Comparison of ENCODE assay signal across 20 cellular contexts in the genomic region with DNA sequence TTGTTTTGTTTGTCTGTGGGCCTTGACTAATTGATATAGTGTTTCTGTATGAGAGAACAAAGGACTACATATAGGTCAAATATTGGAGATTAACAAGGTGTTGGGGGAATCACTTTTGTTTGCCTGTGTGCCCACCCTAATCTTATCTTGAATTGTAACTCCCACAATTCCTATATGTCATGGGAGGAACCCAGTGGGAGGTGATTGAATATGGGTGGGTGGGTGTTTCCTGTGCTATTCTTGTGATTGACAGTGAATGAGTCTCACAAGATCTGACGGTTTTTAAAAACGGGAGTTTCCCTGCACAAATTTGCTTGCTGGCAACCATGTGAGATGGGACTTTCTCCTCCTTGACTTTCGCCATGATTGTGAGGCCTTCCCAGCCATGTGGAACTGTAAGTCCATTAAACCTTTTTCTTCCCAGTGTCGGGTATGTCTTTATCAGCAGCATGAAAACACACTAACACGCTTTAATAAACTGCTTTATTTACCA.
DNase-seq lines count a peak whose midpoint lies in the region; ATAC-seq, FAIRE-seq and TF ChIP-seq lines count a peak whose summit lies in the region.
"Had no signal": no experiment of that assay in that cellular context is flagged by ENCODE, and none has a peak within 500 bp of the region (broad histone marks: within the 10 kb centered on the region; RNA-seq: fewer than 3 reads in every experiment).

No MANE protein-coding gene starts in this region.

- no peak overlapping the region for H3K4me3 Mint-ChIP-seq in chondrocyte (ENCODE audit: unreplicated experiment)
- no peak overlapping the region for H3K4me3 Mint-ChIP-seq in stimulated activated effector memory CD8-positive, alpha-beta T cell treated with anti-CD3 and anti-CD28 coated beads, Interleukin-12 subunit alpha, Interleukin-12 subunit beta, amount 100 ng/mL, for 72 hours
- H3K4me3 Mint-ChIP-seq: activated CD8-positive, alpha-beta memory T cell treated with anti-CD3 and anti-CD28 coated beads, Interleukin-2, amount 10 ng/mL, durations not matched to agents 7 days and 5 days; activated naive CD8-positive, alpha-beta T cell treated with anti-CD3 and anti-CD28 coated beads, Interleukin-2, amount 50 U/mL, for 24 hours; activated T-helper 17 cell treated with anti-CD3 and anti-CD28 coated beads, Interleukin-2, amount 50 U/mL, for 72 hours; CD14-positive monocyte; dendritic cell treated with granulocyte-macrophage colony-stimulating factor and Interleukin-4, amounts not matched to agents 40 ng/mL and 50 ng/mL, for 4 days had no signal

- H3K4me2 ChIP-seq in A549: peak overlapping the region; percentile 28; the same call in 2 of the 3 replicates
- H3K4me2 ChIP-seq: smooth muscle cell had no signal

- H3K4me3 ChIP-seq in A549: no peak overlapping the region
- H3K4me3 ChIP-seq: psoas muscle, smooth muscle cell had no signal

- ATAC-seq in A549 (no peak), GM19351 (IDR thresholded peaks at IDR 0.05; ENCODE audit: unreplicated experiment) (peak; percentile 40), GM19324 (IDR thresholded peaks at IDR 0.05; ENCODE audit: low FRiP score, unreplicated experiment) (no peak)
- ATAC-seq in stimulated activated effector memory CD8-positive, alpha-beta T cell treated with anti-CD3 and anti-CD28 coated beads, Interleukin-12 subunit alpha, Interleukin-12 subunit beta, amount 100 ng/mL, for 72 hours: no peak
- ATAC-seq: activated CD8-positive, alpha-beta memory T cell treated with anti-CD3 and anti-CD28 coated beads, Interleukin-2, amount 10 ng/mL, durations not matched to agents 7 days and 5 days; activated naive CD8-positive, alpha-beta T cell treated with anti-CD3 and anti-CD28 coated beads, Interleukin-2, amount 50 U/mL, for 24 hours; activated T-helper 17 cell treated with anti-CD3 and anti-CD28 coated beads, Interleukin-2, amount 50 U/mL, for 72 hours; psoas muscle had no signal

- 0 out of 6 replicates have a peak overlapping the region, but pooled peaks of 1 of the 2 experiments have one; percentile 10 for H3K27ac ChIP-seq in A549
- H3K27ac ChIP-seq: psoas muscle had no signal

- peaks cover 9% of the 10 kb centered on the region for H3K4me1 ChIP-seq in A549
- H3K4me1 ChIP-seq: psoas muscle had no signal

- peak overlapping the region; percentile 79 for H3K27ac Mint-ChIP-seq in chondrocyte (ENCODE audit: unreplicated experiment)
- H3K27ac Mint-ChIP-seq in stimulated activated effector memory CD8-positive, alpha-beta T cell treated with anti-CD3 and anti-CD28 coated beads, Interleukin-12 subunit alpha, Interleukin-12 subunit beta, amount 100 ng/mL, for 72 hours: no peak overlapping the region
- H3K27ac Mint-ChIP-seq: activated CD8-positive, alpha-beta memory T cell treated with anti-CD3 and anti-CD28 coated beads, Interleukin-2, amount 10 ng/mL, durations not matched to agents 7 days and 5 days; activated naive CD8-positive, alpha-beta T cell treated with anti-CD3 and anti-CD28 coated beads, Interleukin-2, amount 50 U/mL, for 24 hours; activated T-helper 17 cell treated with anti-CD3 and anti-CD28 coated beads, Interleukin-2, amount 50 U/mL, for 72 hours; CD14-positive monocyte; dendritic cell treated with granulocyte-macrophage colony-stimulating factor and Interleukin-4, amounts not matched to agents 40 ng/mL and 50 ng/mL, for 4 days had no signal

- no peaks in the 10 kb centered on the region for H3K9me3 ChIP-seq in A549
- H3K9me3 ChIP-seq: psoas muscle had no signal

- POLR2A ChIA-PET in A549 (lab: Yijun Ruan, JAX): interaction anchor here (0.8 kb wide), 1 partner anchor 80 kb away, joined by 5 read pairs; a partner anchor contains a TSS

- H3K4me1 Mint-ChIP-seq in chondrocyte (ENCODE audit: low read depth): peaks cover 50% of the 10 kb centered on the region
- no peaks in the 10 kb centered on the region for H3K4me1 Mint-ChIP-seq in stimulated activated effector memory CD8-positive, alpha-beta T cell treated with anti-CD3 and anti-CD28 coated beads, Interleukin-12 subunit alpha, Interleukin-12 subunit beta, amount 100 ng/mL, for 72 hours
- H3K4me1 Mint-ChIP-seq: activated CD8-positive, alpha-beta memory T cell treated with anti-CD3 and anti-CD28 coated beads, Interleukin-2, amount 10 ng/mL, durations not matched to agents 7 days and 5 days; activated T-helper 17 cell treated with anti-CD3 and anti-CD28 coated beads, Interleukin-2, amount 50 U/mL, for 72 hours; CD14-positive monocyte had no signal

- FAIRE-seq in A549 (lab: Jason Lieb, UNC) (no peak), GM12891 (lab: Jason Lieb, UNC) (no peak)
- FAIRE-seq: endothelial cell of umbilical vein had no signal

- no peaks in the 10 kb centered on the region for H3K9me3 Mint-ChIP-seq in chondrocyte (ENCODE audit: low read depth)
- no peaks in the 10 kb centered on the region for H3K9me3 Mint-ChIP-seq in stimulated activated effector memory CD8-positive, alpha-beta T cell treated with anti-CD3 and anti-CD28 coated beads, Interleukin-12 subunit alpha, Interleukin-12 subunit beta, amount 100 ng/mL, for 72 hours
- H3K9me3 Mint-ChIP-seq: dendritic cell treated with granulocyte-macrophage colony-stimulating factor and Interleukin-4, amounts not matched to agents 40 ng/mL and 50 ng/mL, for 4 days had no signal

- no peak for TF ChIP-seq RAD21 in A549 (conservative IDR thresholded peaks at IDR 0.05 in 1 of 2, IDR thresholded peaks at IDR 0.05 in 1 of 2)

- no peak for TF ChIP-seq EP300 in A549 (IDR thresholded peaks at IDR 0.05)

- TF ChIP-seq CTCF in A549 (IDR thresholded peaks at IDR 0.05) (no peak), chondrocyte (IDR thresholded peaks at IDR 0.05) (no peak)

- no peak for DNase-seq in A549 (ENCODE audit: low read depth in 1 of 2, low spot score in 1 of 2)
- DNase-seq in NCI-H146 (lab: John Stamatoyannopoulos, UW): peak; percentile 90
- DNase-seq in chondrocyte (ENCODE audit: low spot score): no peak
- no peak for DNase-seq in stimulated activated effector memory CD8-positive, alpha-beta T cell treated with anti-CD3 and anti-CD28 coated beads, Interleukin-12 subunit alpha, Interleukin-12 subunit beta, amount 100 ng/mL, for 72 hours (ENCODE audit: low spot score in 2 of 2)
- DNase-seq in GM12891 (ENCODE audit: insufficient read length, low spot score): no peak
- no peak for DNase-seq in GM19238 (ENCODE audit: insufficient read length, low spot score)
- DNase-seq: activated CD4-positive, alpha-beta T cell treated with anti-CD3 and anti-CD28 coated beads for 48 hours; activated CD8-positive, alpha-beta memory T cell treated with anti-CD3 and anti-CD28 coated beads, Interleukin-2, amount 10 ng/mL, durations not matched to agents 7 days and 5 days; activated naive CD8-positive, alpha-beta T cell treated with anti-CD3 and anti-CD28 coated beads, Interleukin-2, amount 50 U/mL, for 24 hours; GF-D8; psoas muscle; RPMI8226; stimulated activated CD4-positive, alpha-beta T cell treated with anti-CD3 and anti-CD28 coated beads, Interleukin-4, amount 100 ng/mL, for 24 hours had no signal

- WGBS in A549 (ENCODE audit: missing lambda C conversion rate): 70% methylated on average over 5 of the region's 5 CpGs

- CTCF ChIA-PET in A549 (lab: Yijun Ruan, JAX): no interaction called here

- TF ChIP-seq POLR2A in A549 (IDR thresholded peaks at IDR 0.05; ENCODE audit: low read length): no peak
- no peak for TF ChIP-seq POLR2A in GM12891 (IDR thresholded peaks at IDR 0.05; ENCODE audit: low read depth, low read length)

- no peaks in the 10 kb centered on the region for H3K27me3 Mint-ChIP-seq in chondrocyte (ENCODE audit: low read depth)
- H3K27me3 Mint-ChIP-seq: activated naive CD8-positive, alpha-beta T cell treated with anti-CD3 and anti-CD28 coated beads, Interleukin-2, amount 50 U/mL, for 24 hours; dendritic cell treated with granulocyte-macrophage colony-stimulating factor and Interleukin-4, amounts not matched to agents 40 ng/mL and 50 ng/mL, for 4 days had no signal

- H3K36me3 Mint-ChIP-seq in chondrocyte (ENCODE audit: low read depth): no peaks in the 10 kb centered on the region
- H3K36me3 Mint-ChIP-seq in stimulated activated effector memory CD8-positive, alpha-beta T cell treated with anti-CD3 and anti-CD28 coated beads, Interleukin-12 subunit alpha, Interleukin-12 subunit beta, amount 100 ng/mL, for 72 hours: no peaks in the 10 kb centered on the region
- H3K36me3 Mint-ChIP-seq: activated CD8-positive, alpha-beta memory T cell treated with anti-CD3 and anti-CD28 coated beads, Interleukin-2, amount 10 ng/mL, durations not matched to agents 7 days and 5 days; CD14-positive monocyte had no signal

TF ChIP-seq in A549, 52 proteins besides CTCF, POLR2A, EP300 and RAD21:
- TF ChIP-seq ZFP36 (IDR thresholded peaks at IDR 0.05; ENCODE audit: borderline replicate concordance, partially characterized antibody): no peak
- TF ChIP-seq MYC (IDR thresholded peaks at IDR 0.05; ENCODE audit: borderline replicate concordance, low read length): no peak
- TF ChIP-seq BHLHE40 (IDR thresholded peaks at IDR 0.05; ENCODE audit: low read depth, low read length): no peak
- TF ChIP-seq HOXB13 (CRISPR knock-in tag; IDR thresholded peaks at IDR 0.05; ENCODE audit: low read depth): no peak

TF ChIP-seq in GM12891, 5 proteins besides CTCF, POLR2A, EP300 and RAD21:
- TF ChIP-seq TAF1 (IDR thresholded peaks at IDR 0.05; ENCODE audit: low read depth, low read length): no peak
- no peak for TF ChIP-seq SPI1 (IDR thresholded peaks at IDR 0.05; ENCODE audit: low read depth, low read length)
- TF ChIP-seq PAX5 (IDR thresholded peaks at IDR 0.05; ENCODE audit: insufficient read depth, low read length, severe bottlenecking): no peak
- TF ChIP-seq POU2F2 (IDR thresholded peaks at IDR 0.05; ENCODE audit: low read depth, low read length): no peak
- TF ChIP-seq POLR2AphosphoS5 (IDR thresholded peaks at IDR 0.05; ENCODE audit: low read depth, low read length): no peak
